Comparison of ENCODE assay signal across 8 cellular contexts in the genomic region with DNA sequence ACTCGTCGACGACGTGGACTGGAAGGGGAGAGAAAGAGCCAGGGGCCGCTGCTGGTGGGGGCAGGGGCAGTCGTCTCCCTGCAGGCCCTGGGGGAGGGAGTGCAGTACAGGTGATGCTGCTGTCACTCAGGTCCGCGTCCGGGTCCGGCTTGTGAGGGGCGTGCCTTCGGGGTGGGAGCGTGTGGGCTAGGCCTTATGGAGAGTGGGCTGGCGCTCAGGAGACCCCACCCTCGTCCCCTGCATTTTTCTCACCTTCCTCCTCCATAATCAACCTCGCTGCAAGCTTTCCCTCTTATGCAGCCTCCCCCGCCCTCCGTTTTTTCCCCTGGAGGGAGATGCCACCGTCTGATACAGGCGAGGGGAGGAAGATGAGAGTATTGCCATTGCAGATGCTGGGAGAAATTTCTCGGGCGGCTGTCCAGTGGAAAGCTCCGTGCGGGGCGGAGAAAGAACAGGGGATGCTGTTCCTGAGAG.
DNase-seq lines count a peak whose midpoint lies in the region; ATAC-seq and TF ChIP-seq lines count a peak whose summit lies in the region.

No MANE protein-coding gene starts in this region.

- peak; percentile 18 for ATAC-seq in HG02943 (IDR thresholded peaks at IDR 0.05; ENCODE audit: low read depth, unreplicated experiment)

- H3K4me3 ChIP-seq in WI38 (ENCODE audit: low read depth, low read length), result peak overlapping the region; percentile 98

- TF ChIP-seq CTCF in WI38 (IDR thresholded peaks at IDR 0.05; ENCODE audit: low read depth, low read length), result no peak

- H3K27ac ChIP-seq in caudate nucleus (ENCODE audit: low read depth, low read length) (peak overlapping the region; percentile 82), layer of hippocampus (ENCODE audit: low read depth, low read length) (peak overlapping the region; percentile 81)

- peak; percentile 69 for DNase-seq in SIG-M5 treated with dmso at 0.1 percent for 504 hours (lab: John Stamatoyannopoulos, UW; ENCODE audit: unreplicated experiment)
- no peak for DNase-seq in SIG-M5 (lab: John Stamatoyannopoulos, UW)
- peak; percentile 58 to 72 for DNase-seq in NCI-H2081 (lab: John Stamatoyannopoulos, UW)
- peak in 45 of 61 donors; percentile 2 to 73 (median 49) for DNase-seq in caudate nucleus (lab: John Stamatoyannopoulos, UW)
- DNase-seq in stimulated activated CD4-positive, alpha-beta T cell treated with anti-CD3 and anti-CD28 coated beads, Interleukin-2, amount 100 ng/mL, for 48 hours, result peak; percentile 36 to 53

- H3K27me3 ChIP-seq in layer of hippocampus (ENCODE audit: control insufficient read depth, insufficient read depth, low read length), result no peaks in the 10 kb centered on the region
